In the genomic region with DNA sequence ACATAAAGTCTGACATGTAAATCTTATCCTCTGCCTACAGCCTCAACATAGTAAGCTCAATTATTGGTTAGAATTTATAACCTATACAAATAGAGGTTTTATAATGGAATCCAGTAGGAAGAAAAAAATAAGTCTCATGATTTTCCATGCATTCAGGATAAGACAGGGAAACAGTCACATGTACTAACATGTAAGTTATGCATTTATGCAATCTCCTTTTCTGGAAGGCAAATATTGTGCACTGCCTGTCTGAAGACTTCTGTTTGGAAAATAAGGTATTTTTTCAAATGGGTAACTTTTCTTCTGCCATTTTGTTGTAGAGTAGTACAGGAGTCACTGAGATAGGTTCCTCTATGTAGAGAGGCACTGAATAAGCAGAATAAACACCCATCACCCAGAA, we compare ENCODE assay signal across 40 cellular contexts.
"Had no signal": no experiment of that assay in that cellular context is flagged by ENCODE, and none has a peak within 500 bp of the region (broad histone marks: within the 10 kb centered on the region; RNA-seq: fewer than 3 reads in every experiment).

No MANE protein-coding gene starts in this region.

- H3K4me3 Mint-ChIP-seq: activated B cell treated with CpG ODN at 0.5 μM for 24 hours; activated CD4-positive, alpha-beta memory T cell treated with anti-CD3 and anti-CD28 coated beads for 36 hours; activated CD4-positive, alpha-beta T cell treated with anti-CD3 and anti-CD28 coated beads, Interleukin-2, amount 10 ng/mL, durations not matched to agents 24 days and 14 days; activated CD8-positive, alpha-beta T cell treated with anti-CD3 and anti-CD28 coated beads for 36 hours; activated naive CD4-positive, alpha-beta T cell treated with anti-CD3 and anti-CD28 coated beads, Interleukin-2, amount 10 ng/mL, durations not matched to agents 7 days and 5 days; activated naive CD4-positive, alpha-beta T cell treated with anti-CD3 and anti-CD28 coated beads, Interleukin-2, amount 50 U/mL, for 24 hours; activated naive CD8-positive, alpha-beta T cell; activated naive CD8-positive, alpha-beta T cell treated with anti-CD3 and anti-CD28 coated beads, Interleukin-2, amount 10 ng/mL, durations not matched to agents 7 days and 5 days; activated naive CD8-positive, alpha-beta T cell treated with anti-CD3 and anti-CD28 coated beads, Interleukin-2, amount 50 U/mL, for 24 hours; activated T-cell treated with anti-CD3 and anti-CD28 coated beads, Interleukin-2, amount 50 U/mL, for 4 hours; activated T-cell treated with anti-CD3 and anti-CD28 coated beads, Interleukin-2, amount 50 U/mL, for 72 hours; activated T-helper 1 cell treated with anti-CD3 and anti-CD28 coated beads, Interleukin-12 subunit alpha, Interleukin-12 subunit beta, Interleukin-2, Interleukin-4 antibody, amounts not matched to agents 30 ng/mL and 10 ng/mL and 1 ng/mL, durations not matched to agents 14 hours and 24 hours and 36 hours; activated T-helper 17 cell treated with anti-CD3 and anti-CD28 coated beads, Interleukin-2, amount 50 U/mL, for 72 hours; central memory CD8-positive, alpha-beta T cell; T-helper 1 cell treated with Interleukin-12 subunit alpha and Interleukin-12 subunit beta and Interleukin-4 antibody, amounts not matched to agents 30 μg/mL and 1 μg/mL, for 36 hours; T-helper 2 cell treated with Interferon-gamma antibody and Interleukin-4, amounts not matched to agents 5 μg/mL and 100 μg/mL, for 36 hours had no signal

- H3K27me3 Mint-ChIP-seq: activated B cell treated with CpG ODN at 0.5 μM for 24 hours; activated CD4-positive, alpha-beta memory T cell treated with anti-CD3 and anti-CD28 coated beads for 36 hours; activated CD4-positive, alpha-beta T cell treated with anti-CD3 and anti-CD28 coated beads, Interleukin-2, amount 10 ng/mL, durations not matched to agents 24 days and 14 days; activated CD8-positive, alpha-beta T cell treated with anti-CD3 and anti-CD28 coated beads for 36 hours; activated naive CD4-positive, alpha-beta T cell treated with anti-CD3 and anti-CD28 coated beads, Interleukin-2, amount 10 ng/mL, durations not matched to agents 7 days and 5 days; activated naive CD4-positive, alpha-beta T cell treated with anti-CD3 and anti-CD28 coated beads, Interleukin-2, amount 50 U/mL, for 24 hours; activated naive CD8-positive, alpha-beta T cell; activated naive CD8-positive, alpha-beta T cell treated with anti-CD3 and anti-CD28 coated beads, Interleukin-2, amount 10 ng/mL, durations not matched to agents 7 days and 5 days; activated naive CD8-positive, alpha-beta T cell treated with anti-CD3 and anti-CD28 coated beads, Interleukin-2, amount 50 U/mL, for 24 hours; central memory CD8-positive, alpha-beta T cell had no signal

- H3K36me3 ChIP-seq: ascending aorta, brain microvascular endothelial cell, breast epithelium, cardiac muscle cell had no signal

- FAIRE-seq: TTC549 had no signal

- H3K27ac ChIP-seq: ascending aorta, body of pancreas, brain microvascular endothelial cell, breast epithelium, cardiac muscle cell, VCaP had no signal

- H3K4me1 ChIP-seq: ascending aorta, body of pancreas, breast epithelium had no signal

- H3K27me3 ChIP-seq: ascending aorta, body of pancreas, brain microvascular endothelial cell, breast epithelium, cardiac muscle cell had no signal

- ATAC-seq: activated CD8-positive, alpha-beta T cell treated with anti-CD3 and anti-CD28 coated beads for 36 hours; activated naive CD8-positive, alpha-beta T cell treated with anti-CD3 and anti-CD28 coated beads, Interleukin-2, amount 50 U/mL, for 24 hours; activated T-cell treated with anti-CD3 and anti-CD28 coated beads, Interleukin-2, amount 50 U/mL, for 4 hours; activated T-cell treated with anti-CD3 and anti-CD28 coated beads, Interleukin-2, amount 50 U/mL, for 72 hours; activated T-helper 17 cell treated with anti-CD3 and anti-CD28 coated beads, Interleukin-2, amount 50 U/mL, for 72 hours; body of pancreas had no signal

- H3K9me3 ChIP-seq: ascending aorta, body of pancreas, breast epithelium had no signal

- H3K4me3 ChIP-seq: ascending aorta, body of pancreas, breast epithelium, cardiac muscle cell had no signal

- DNase-seq: activated B cell treated with CpG ODN at 0.5 μM for 24 hours; activated CD4-positive, alpha-beta memory T cell treated with anti-CD3 and anti-CD28 coated beads for 36 hours; activated CD4-positive, alpha-beta T cell treated with anti-CD3 and anti-CD28 coated beads for 4 hours; activated CD4-positive, alpha-beta T cell treated with anti-CD3 and anti-CD28 coated beads, Interleukin-2, amount 10 ng/mL, durations not matched to agents 24 days and 14 days; activated CD4-positive, alpha-beta T cell treated with anti-CD3 and anti-CD28 coated beads, Interleukin-2, amount 50 U/mL, for 1 hour; activated CD4-positive, alpha-beta T cell treated with anti-CD3 and anti-CD28 coated beads, Interleukin-2, amount 50 U/mL, for 4 hours; activated CD4-positive, CD25-positive, alpha-beta regulatory T cell treated with anti-CD3 and anti-CD28 coated beads, Interleukin-2, amount 50 U/mL, for 72 hours; activated CD8-positive, alpha-beta memory T cell treated with anti-CD3 and anti-CD28 coated beads, Interleukin-2, amount 50 U/mL, for 4 hours; activated CD8-positive, alpha-beta T cell treated with anti-CD3 and anti-CD28 coated beads for 36 hours; activated effector memory CD4-positive, alpha-beta T cell treated with Interleukin-2 at 50 U/mL for 16 hours; activated gamma-delta T cell; activated naive CD4-positive, alpha-beta T cell treated with anti-CD3 and anti-CD28 coated beads, Interleukin-2, amount 10 ng/mL, durations not matched to agents 7 days and 5 days; activated naive CD4-positive, alpha-beta T cell treated with Interleukin-2 at 50 U/mL for 16 hours; activated naive CD8-positive, alpha-beta T cell treated with anti-CD3 and anti-CD28 coated beads, Interleukin-2, amount 10 ng/mL, durations not matched to agents 7 days and 5 days; activated naive CD8-positive, alpha-beta T cell treated with anti-CD3 and anti-CD28 coated beads, Interleukin-2, amount 50 U/mL, for 24 hours; activated T-cell treated with anti-CD3 and anti-CD28 coated beads for 4 hours; activated T-cell treated with anti-CD3 and anti-CD28 coated beads, Interleukin-2, amount 50 U/mL, for 1 hour; activated T-cell treated with anti-CD3 and anti-CD28 coated beads, Interleukin-2, amount 50 U/mL, for 4 hours; activated T-cell treated with anti-CD3 and anti-CD28 coated beads, Interleukin-2, amount 50 U/mL, for 72 hours; amygdala; anterior cingulate cortex; body of pancreas; brain microvascular endothelial cell; caudate nucleus; cerebellar nuclear complex; T-helper 1 cell; T-helper 2 cell; T-helper 9 cell had no signal

- H3K9me3 Mint-ChIP-seq: activated B cell treated with CpG ODN at 0.5 μM for 24 hours; activated CD4-positive, alpha-beta memory T cell treated with anti-CD3 and anti-CD28 coated beads for 36 hours; activated CD4-positive, alpha-beta T cell treated with anti-CD3 and anti-CD28 coated beads, Interleukin-2, amount 10 ng/mL, durations not matched to agents 24 days and 14 days; activated CD8-positive, alpha-beta T cell treated with anti-CD3 and anti-CD28 coated beads for 36 hours; activated naive CD4-positive, alpha-beta T cell treated with anti-CD3 and anti-CD28 coated beads, Interleukin-2, amount 10 ng/mL, durations not matched to agents 7 days and 5 days; activated naive CD4-positive, alpha-beta T cell treated with anti-CD3 and anti-CD28 coated beads, Interleukin-2, amount 50 U/mL, for 24 hours; activated naive CD8-positive, alpha-beta T cell treated with anti-CD3 and anti-CD28 coated beads, Interleukin-2, amount 10 ng/mL, durations not matched to agents 7 days and 5 days; activated naive CD8-positive, alpha-beta T cell treated with anti-CD3 and anti-CD28 coated beads, Interleukin-2, amount 50 U/mL, for 24 hours; activated T-cell treated with anti-CD3 and anti-CD28 coated beads, Interleukin-2, amount 50 U/mL, for 4 hours; activated T-helper 1 cell treated with anti-CD3 and anti-CD28 coated beads, Interleukin-12 subunit alpha, Interleukin-12 subunit beta, Interleukin-2, Interleukin-4 antibody, amounts not matched to agents 30 ng/mL and 10 ng/mL and 1 ng/mL, durations not matched to agents 14 hours and 24 hours and 36 hours; activated T-helper 17 cell treated with anti-CD3 and anti-CD28 coated beads, Interleukin-2, amount 50 U/mL, for 72 hours; central memory CD8-positive, alpha-beta T cell; T-helper 1 cell treated with Interleukin-12 subunit alpha and Interleukin-12 subunit beta and Interleukin-4 antibody, amounts not matched to agents 30 μg/mL and 1 μg/mL, for 36 hours; T-helper 2 cell treated with Interferon-gamma antibody and Interleukin-4, amounts not matched to agents 5 μg/mL and 100 μg/mL, for 36 hours had no signal

- H3K36me3 Mint-ChIP-seq: activated CD4-positive, alpha-beta memory T cell treated with anti-CD3 and anti-CD28 coated beads for 36 hours; activated naive CD4-positive, alpha-beta T cell treated with anti-CD3 and anti-CD28 coated beads, Interleukin-2, amount 10 ng/mL, durations not matched to agents 7 days and 5 days; activated naive CD4-positive, alpha-beta T cell treated with anti-CD3 and anti-CD28 coated beads, Interleukin-2, amount 50 U/mL, for 24 hours; activated naive CD8-positive, alpha-beta T cell; activated naive CD8-positive, alpha-beta T cell treated with anti-CD3 and anti-CD28 coated beads, Interleukin-2, amount 10 ng/mL, durations not matched to agents 7 days and 5 days had no signal

- H3K4me1 Mint-ChIP-seq: activated B cell treated with CpG ODN at 0.5 μM for 24 hours; activated CD4-positive, alpha-beta T cell treated with anti-CD3 and anti-CD28 coated beads, Interleukin-2, amount 10 ng/mL, durations not matched to agents 24 days and 14 days; activated naive CD4-positive, alpha-beta T cell treated with anti-CD3 and anti-CD28 coated beads, Interleukin-2, amount 10 ng/mL, durations not matched to agents 7 days and 5 days; activated naive CD4-positive, alpha-beta T cell treated with anti-CD3 and anti-CD28 coated beads, Interleukin-2, amount 50 U/mL, for 24 hours; activated naive CD8-positive, alpha-beta T cell treated with anti-CD3 and anti-CD28 coated beads, Interleukin-2, amount 10 ng/mL, durations not matched to agents 7 days and 5 days; activated naive CD8-positive, alpha-beta T cell treated with anti-CD3 and anti-CD28 coated beads, Interleukin-2, amount 50 U/mL, for 24 hours; activated T-helper 17 cell treated with anti-CD3 and anti-CD28 coated beads, Interleukin-2, amount 50 U/mL, for 72 hours; central memory CD8-positive, alpha-beta T cell had no signal

- H3K27ac Mint-ChIP-seq: activated B cell treated with CpG ODN at 0.5 μM for 24 hours; activated CD4-positive, alpha-beta memory T cell treated with anti-CD3 and anti-CD28 coated beads for 36 hours; activated CD4-positive, alpha-beta T cell treated with anti-CD3 and anti-CD28 coated beads, Interleukin-2, amount 10 ng/mL, durations not matched to agents 24 days and 14 days; activated CD8-positive, alpha-beta T cell treated with anti-CD3 and anti-CD28 coated beads for 36 hours; activated naive CD4-positive, alpha-beta T cell treated with anti-CD3 and anti-CD28 coated beads, Interleukin-2, amount 10 ng/mL, durations not matched to agents 7 days and 5 days; activated naive CD4-positive, alpha-beta T cell treated with anti-CD3 and anti-CD28 coated beads, Interleukin-2, amount 50 U/mL, for 24 hours; activated naive CD8-positive, alpha-beta T cell; activated naive CD8-positive, alpha-beta T cell treated with anti-CD3 and anti-CD28 coated beads, Interleukin-2, amount 10 ng/mL, durations not matched to agents 7 days and 5 days; activated naive CD8-positive, alpha-beta T cell treated with anti-CD3 and anti-CD28 coated beads, Interleukin-2, amount 50 U/mL, for 24 hours; activated T-cell treated with anti-CD3 and anti-CD28 coated beads, Interleukin-2, amount 50 U/mL, for 72 hours; activated T-helper 1 cell treated with anti-CD3 and anti-CD28 coated beads, Interleukin-12 subunit alpha, Interleukin-12 subunit beta, Interleukin-2, Interleukin-4 antibody, amounts not matched to agents 30 ng/mL and 10 ng/mL and 1 ng/mL, durations not matched to agents 14 hours and 24 hours and 36 hours; activated T-helper 17 cell treated with anti-CD3 and anti-CD28 coated beads, Interleukin-2, amount 50 U/mL, for 72 hours; T-helper 1 cell treated with Interleukin-12 subunit alpha and Interleukin-12 subunit beta and Interleukin-4 antibody, amounts not matched to agents 30 μg/mL and 1 μg/mL, for 36 hours; T-helper 2 cell treated with Interferon-gamma antibody and Interleukin-4, amounts not matched to agents 5 μg/mL and 100 μg/mL, for 36 hours had no signal
